Comparison of ENCODE assay signal across 1 cellular context in genomic region chr6:105713474-105714118, GRCh38.
TF ChIP-seq lines count a peak whose summit lies in the region.

No MANE protein-coding gene starts in this region.

TF ChIP-seq in HEK293, 187 proteins besides CTCF, POLR2A, EP300 and RAD21 (continued from another document and continues in another):
- TF ChIP-seq, protein P1, sequence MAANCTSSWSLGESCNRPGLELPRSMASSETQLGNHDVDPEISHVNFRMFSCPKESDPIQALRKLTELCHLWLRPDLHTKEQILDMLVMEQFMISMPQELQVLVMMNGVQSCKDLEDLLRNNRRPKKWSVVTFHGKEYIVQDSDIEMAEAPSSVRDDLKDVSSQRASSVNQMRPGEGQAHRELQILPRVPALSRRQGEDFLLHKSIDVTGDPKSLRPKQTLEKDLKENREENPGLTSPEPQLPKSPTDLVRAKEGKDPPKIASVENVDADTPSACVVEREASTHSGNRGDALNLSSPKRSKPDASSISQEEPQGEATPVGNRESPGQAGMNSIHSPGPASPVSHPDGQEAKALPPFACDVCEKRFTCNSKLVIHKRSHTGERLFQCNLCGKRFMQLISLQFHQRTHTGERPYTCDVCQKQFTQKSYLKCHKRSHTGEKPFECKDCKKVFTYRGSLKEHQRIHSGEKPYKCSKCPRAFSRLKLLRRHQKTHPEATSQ (tag by site-specific recombination; IDR thresholded peaks at IDR 0.05), result no peak
- no peak for TF ChIP-seq KLF1 (tag by site-specific recombination; IDR thresholded peaks at IDR 0.05)
- no peak for TF ChIP-seq YY1 (tag by site-specific recombination; IDR thresholded peaks at IDR 0.05)
- no peak for TF ChIP-seq ZNF341 (tag by site-specific recombination; IDR thresholded peaks at IDR 0.05; ENCODE audit: low read depth)
- TF ChIP-seq ZBTB48 (tag by site-specific recombination; IDR thresholded peaks at IDR 0.05), result no peak
- TF ChIP-seq ZNF777 (tag by site-specific recombination; IDR thresholded peaks at IDR 0.05; ENCODE audit: borderline replicate concordance), result no peak
- TF ChIP-seq ZBTB11 (tag by site-specific recombination; conservative IDR thresholded peaks at IDR 0.05; ENCODE audit: low read depth), result no peak
- no peak for TF ChIP-seq ZNF423 (tag by site-specific recombination; IDR thresholded peaks at IDR 0.05)
- TF ChIP-seq ZNF544 (tag by site-specific recombination; IDR thresholded peaks at IDR 0.05), result no peak
- TF ChIP-seq TRIM28 (IDR thresholded peaks at IDR 0.05; ENCODE audit: borderline replicate concordance, low read length), result peak; percentile 99
- no peak for TF ChIP-seq ZNF184 (tag by site-specific recombination; IDR thresholded peaks at IDR 0.05)
- no peak for TF ChIP-seq SALL2 (tag by site-specific recombination; IDR thresholded peaks at IDR 0.05; ENCODE audit: borderline replicate concordance)
- TF ChIP-seq, protein P2, sequence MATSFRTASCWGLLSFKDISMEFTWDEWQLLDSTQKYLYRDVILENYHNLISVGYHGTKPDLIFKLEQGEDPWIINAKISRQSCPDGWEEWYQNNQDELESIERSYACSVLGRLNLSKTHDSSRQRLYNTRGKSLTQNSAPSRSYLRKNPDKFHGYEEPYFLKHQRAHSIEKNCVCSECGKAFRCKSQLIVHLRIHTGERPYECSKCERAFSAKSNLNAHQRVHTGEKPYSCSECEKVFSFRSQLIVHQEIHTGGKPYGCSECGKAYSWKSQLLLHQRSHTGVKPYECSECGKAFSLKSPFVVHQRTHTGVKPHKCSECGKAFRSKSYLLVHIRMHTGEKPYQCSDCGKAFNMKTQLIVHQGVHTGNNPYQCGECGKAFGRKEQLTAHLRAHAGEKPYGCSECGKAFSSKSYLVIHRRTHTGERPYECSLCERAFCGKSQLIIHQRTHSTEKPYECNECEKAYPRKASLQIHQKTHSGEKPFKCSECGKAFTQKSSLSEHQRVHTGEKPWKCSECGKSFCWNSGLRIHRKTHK (tag by site-specific recombination; IDR thresholded peaks at IDR 0.05), result no peak
- no peak for TF ChIP-seq ZNF354C (tag by site-specific recombination; IDR thresholded peaks at IDR 0.05; ENCODE audit: borderline replicate concordance, low read depth)
- no peak for TF ChIP-seq ZSCAN30 (tag by site-specific recombination; IDR thresholded peaks at IDR 0.05)
- TF ChIP-seq ZNF670 (tag by site-specific recombination; IDR thresholded peaks at IDR 0.05; ENCODE audit: low read depth), result no peak
- TF ChIP-seq ZNF112 (tag by site-specific recombination; IDR thresholded peaks at IDR 0.05), result no peak
- no peak for TF ChIP-seq PBX3 (CRISPR knock-in tag; IDR thresholded peaks at IDR 0.05)
- no peak for TF ChIP-seq ZNF701 (tag by site-specific recombination; IDR thresholded peaks at IDR 0.05)
- TF ChIP-seq HOXC10 (CRISPR knock-in tag; IDR thresholded peaks at IDR 0.05), result no peak
- TF ChIP-seq ZNF510 (tag by site-specific recombination; IDR thresholded peaks at IDR 0.05; ENCODE audit: insufficient replicate concordance), result peak; percentile 74
- TF ChIP-seq, protein P3, sequence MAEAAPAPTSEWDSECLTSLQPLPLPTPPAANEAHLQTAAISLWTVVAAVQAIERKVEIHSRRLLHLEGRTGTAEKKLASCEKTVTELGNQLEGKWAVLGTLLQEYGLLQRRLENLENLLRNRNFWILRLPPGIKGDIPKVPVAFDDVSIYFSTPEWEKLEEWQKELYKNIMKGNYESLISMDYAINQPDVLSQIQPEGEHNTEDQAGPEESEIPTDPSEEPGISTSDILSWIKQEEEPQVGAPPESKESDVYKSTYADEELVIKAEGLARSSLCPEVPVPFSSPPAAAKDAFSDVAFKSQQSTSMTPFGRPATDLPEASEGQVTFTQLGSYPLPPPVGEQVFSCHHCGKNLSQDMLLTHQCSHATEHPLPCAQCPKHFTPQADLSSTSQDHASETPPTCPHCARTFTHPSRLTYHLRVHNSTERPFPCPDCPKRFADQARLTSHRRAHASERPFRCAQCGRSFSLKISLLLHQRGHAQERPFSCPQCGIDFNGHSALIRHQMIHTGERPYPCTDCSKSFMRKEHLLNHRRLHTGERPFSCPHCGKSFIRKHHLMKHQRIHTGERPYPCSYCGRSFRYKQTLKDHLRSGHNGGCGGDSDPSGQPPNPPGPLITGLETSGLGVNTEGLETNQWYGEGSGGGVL (tag by site-specific recombination; IDR thresholded peaks at IDR 0.05), result no peak
- no peak for TF ChIP-seq ZNF473 (tag by site-specific recombination; IDR thresholded peaks at IDR 0.05)
- no peak for TF ChIP-seq ZNF560 (tag by site-specific recombination; IDR thresholded peaks at IDR 0.05; ENCODE audit: borderline replicate concordance)
- TF ChIP-seq ZNF48 (tag by site-specific recombination; IDR thresholded peaks at IDR 0.05), result no peak
- no peak for TF ChIP-seq ZNF169 (tag by site-specific recombination; IDR thresholded peaks at IDR 0.05)
- TF ChIP-seq AEBP2 (tag by site-specific recombination; IDR thresholded peaks at IDR 0.05; ENCODE audit: borderline replicate concordance), result no peak
- TF ChIP-seq ZNF660 (tag by site-specific recombination; IDR thresholded peaks at IDR 0.05), result no peak
- TF ChIP-seq ZNF785 (tag by site-specific recombination; IDR thresholded peaks at IDR 0.05), result no peak
- no peak for TF ChIP-seq REPIN1 (tag by site-specific recombination; IDR thresholded peaks at IDR 0.05; ENCODE audit: low read depth)
- TF ChIP-seq SCRT1 (tag by site-specific recombination; IDR thresholded peaks at IDR 0.05; ENCODE audit: borderline replicate concordance), result no peak
- TF ChIP-seq ZNF280D (tag by site-specific recombination; IDR thresholded peaks at IDR 0.05), result peak; percentile 71; the same call in 1 of the 2 replicates
- no peak for TF ChIP-seq SP3 (tag by site-specific recombination; IDR thresholded peaks at IDR 0.05)
- no peak for TF ChIP-seq ZNF747 (tag by site-specific recombination; IDR thresholded peaks at IDR 0.05)
- no peak for TF ChIP-seq ZNF548 (tag by site-specific recombination; IDR thresholded peaks at IDR 0.05)
- 0 out of 2 replicates have a peak, but pooled peaks have one; percentile 20 for TF ChIP-seq ZNF580 (tag by site-specific recombination; IDR thresholded peaks at IDR 0.05)
- peak; percentile 98 for TF ChIP-seq SETDB1 (IDR thresholded peaks at IDR 0.05; ENCODE audit: insufficient read length, low read length)
- TF ChIP-seq, protein P4, sequence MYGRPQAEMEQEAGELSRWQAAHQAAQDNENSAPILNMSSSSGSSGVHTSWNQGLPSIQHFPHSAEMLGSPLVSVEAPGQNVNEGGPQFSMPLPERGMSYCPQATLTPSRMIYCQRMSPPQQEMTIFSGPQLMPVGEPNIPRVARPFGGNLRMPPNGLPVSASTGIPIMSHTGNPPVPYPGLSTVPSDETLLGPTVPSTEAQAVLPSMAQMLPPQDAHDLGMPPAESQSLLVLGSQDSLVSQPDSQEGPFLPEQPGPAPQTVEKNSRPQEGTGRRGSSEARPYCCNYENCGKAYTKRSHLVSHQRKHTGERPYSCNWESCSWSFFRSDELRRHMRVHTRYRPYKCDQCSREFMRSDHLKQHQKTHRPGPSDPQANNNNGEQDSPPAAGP (tag by site-specific recombination; IDR thresholded peaks at IDR 0.05), result no peak
- no peak for TF ChIP-seq ZNF2 (tag by site-specific recombination; IDR thresholded peaks at IDR 0.05)
- TF ChIP-seq ZNF585B (tag by site-specific recombination; IDR thresholded peaks at IDR 0.05), result no peak
- TF ChIP-seq OSR2 (tag by site-specific recombination; IDR thresholded peaks at IDR 0.05), result no peak
- 0 out of 2 replicates have a peak, but pooled peaks have one; percentile 38 for TF ChIP-seq ZNF558 (tag by site-specific recombination; IDR thresholded peaks at IDR 0.05)
- TF ChIP-seq ZNF280C (tag by site-specific recombination; IDR thresholded peaks at IDR 0.05), result no peak
- TF ChIP-seq ZNF530 (tag by site-specific recombination; IDR thresholded peaks at IDR 0.05; ENCODE audit: low read depth), result no peak
- no peak for TF ChIP-seq ZNF621 (tag by site-specific recombination; IDR thresholded peaks at IDR 0.05)
- TF ChIP-seq ZNF549 (tag by site-specific recombination; IDR thresholded peaks at IDR 0.05), result 0 out of 2 replicates have a peak, but pooled peaks have one; percentile 39
